Comparison of ENCODE assay signal across 1 cellular context in the genomic region with DNA sequence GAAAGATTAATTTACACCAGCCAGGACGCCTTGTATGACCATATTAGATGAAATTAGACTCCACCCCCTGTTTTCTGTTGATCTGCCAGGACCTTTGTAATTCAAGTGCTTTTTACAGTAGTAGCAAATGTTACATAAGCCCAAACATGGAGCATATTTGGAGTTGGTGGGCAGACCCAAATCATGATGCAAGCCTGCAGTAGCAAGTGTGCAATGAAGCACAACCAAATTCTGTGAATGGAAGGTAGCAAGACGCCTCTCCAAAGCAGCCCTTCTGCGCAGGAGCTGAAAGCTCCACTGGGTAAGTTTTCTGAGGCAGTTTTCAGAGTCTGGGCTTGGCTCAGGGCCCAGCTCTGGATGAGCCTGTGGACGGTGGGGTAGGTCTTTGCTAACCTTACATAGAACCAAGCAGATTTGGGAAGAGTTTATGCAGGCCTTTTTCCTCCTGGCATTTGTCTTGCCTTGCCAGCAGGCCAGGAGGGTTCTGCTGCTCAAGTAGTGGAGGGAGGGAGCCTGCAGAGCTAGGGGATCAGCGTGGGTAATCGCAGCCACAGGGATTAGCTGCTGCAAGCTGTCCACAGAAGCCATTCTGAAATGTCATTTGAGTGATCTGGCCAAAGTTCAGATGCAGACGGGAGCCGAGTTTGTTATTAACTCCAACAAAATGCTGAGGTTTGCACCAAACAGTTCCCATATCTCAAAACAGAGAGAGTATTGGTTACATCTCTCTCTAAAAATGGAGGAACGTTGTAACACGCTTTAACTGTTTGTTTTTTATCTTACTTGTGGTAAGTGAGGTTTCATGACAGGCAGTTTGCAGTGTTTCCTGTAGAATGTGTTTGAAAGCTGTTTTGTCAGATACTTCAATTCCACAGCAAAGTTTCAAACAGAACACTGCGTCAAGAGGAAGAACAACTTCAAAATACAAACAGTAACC.
TF ChIP-seq lines count a peak whose summit lies in the region.

No MANE protein-coding gene starts in this region.

TF ChIP-seq in HepG2, 621 proteins besides CTCF, POLR2A, EP300 and RAD21 (continued from another document and continues in another):
- TF ChIP-seq ZSCAN9 (CRISPR knock-in tag; IDR thresholded peaks at IDR 0.05; ENCODE audit: borderline replicate concordance), result 0 out of 2 replicates have a peak, but pooled peaks have one; percentile 14
- no peak for TF ChIP-seq SYNCRIP (IDR thresholded peaks at IDR 0.05; ENCODE audit: insufficient read depth, low read depth, low read length)
- no peak for TF ChIP-seq TRIM24 (CRISPR knock-in tag; IDR thresholded peaks at IDR 0.05)
- TF ChIP-seq, protein P1, sequence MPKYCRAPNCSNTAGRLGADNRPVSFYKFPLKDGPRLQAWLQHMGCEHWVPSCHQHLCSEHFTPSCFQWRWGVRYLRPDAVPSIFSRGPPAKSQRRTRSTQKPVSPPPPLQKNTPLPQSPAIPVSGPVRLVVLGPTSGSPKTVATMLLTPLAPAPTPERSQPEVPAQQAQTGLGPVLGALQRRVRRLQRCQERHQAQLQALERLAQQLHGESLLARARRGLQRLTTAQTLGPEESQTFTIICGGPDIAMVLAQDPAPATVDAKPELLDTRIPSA (CRISPR knock-in tag; IDR thresholded peaks at IDR 0.05; ENCODE audit: borderline replicate concordance), result no peak
- TF ChIP-seq RFXANK (CRISPR knock-in tag; IDR thresholded peaks at IDR 0.05), result peak; percentile 32; the same call in 1 of the 2 replicates
- TF ChIP-seq, protein P2, sequence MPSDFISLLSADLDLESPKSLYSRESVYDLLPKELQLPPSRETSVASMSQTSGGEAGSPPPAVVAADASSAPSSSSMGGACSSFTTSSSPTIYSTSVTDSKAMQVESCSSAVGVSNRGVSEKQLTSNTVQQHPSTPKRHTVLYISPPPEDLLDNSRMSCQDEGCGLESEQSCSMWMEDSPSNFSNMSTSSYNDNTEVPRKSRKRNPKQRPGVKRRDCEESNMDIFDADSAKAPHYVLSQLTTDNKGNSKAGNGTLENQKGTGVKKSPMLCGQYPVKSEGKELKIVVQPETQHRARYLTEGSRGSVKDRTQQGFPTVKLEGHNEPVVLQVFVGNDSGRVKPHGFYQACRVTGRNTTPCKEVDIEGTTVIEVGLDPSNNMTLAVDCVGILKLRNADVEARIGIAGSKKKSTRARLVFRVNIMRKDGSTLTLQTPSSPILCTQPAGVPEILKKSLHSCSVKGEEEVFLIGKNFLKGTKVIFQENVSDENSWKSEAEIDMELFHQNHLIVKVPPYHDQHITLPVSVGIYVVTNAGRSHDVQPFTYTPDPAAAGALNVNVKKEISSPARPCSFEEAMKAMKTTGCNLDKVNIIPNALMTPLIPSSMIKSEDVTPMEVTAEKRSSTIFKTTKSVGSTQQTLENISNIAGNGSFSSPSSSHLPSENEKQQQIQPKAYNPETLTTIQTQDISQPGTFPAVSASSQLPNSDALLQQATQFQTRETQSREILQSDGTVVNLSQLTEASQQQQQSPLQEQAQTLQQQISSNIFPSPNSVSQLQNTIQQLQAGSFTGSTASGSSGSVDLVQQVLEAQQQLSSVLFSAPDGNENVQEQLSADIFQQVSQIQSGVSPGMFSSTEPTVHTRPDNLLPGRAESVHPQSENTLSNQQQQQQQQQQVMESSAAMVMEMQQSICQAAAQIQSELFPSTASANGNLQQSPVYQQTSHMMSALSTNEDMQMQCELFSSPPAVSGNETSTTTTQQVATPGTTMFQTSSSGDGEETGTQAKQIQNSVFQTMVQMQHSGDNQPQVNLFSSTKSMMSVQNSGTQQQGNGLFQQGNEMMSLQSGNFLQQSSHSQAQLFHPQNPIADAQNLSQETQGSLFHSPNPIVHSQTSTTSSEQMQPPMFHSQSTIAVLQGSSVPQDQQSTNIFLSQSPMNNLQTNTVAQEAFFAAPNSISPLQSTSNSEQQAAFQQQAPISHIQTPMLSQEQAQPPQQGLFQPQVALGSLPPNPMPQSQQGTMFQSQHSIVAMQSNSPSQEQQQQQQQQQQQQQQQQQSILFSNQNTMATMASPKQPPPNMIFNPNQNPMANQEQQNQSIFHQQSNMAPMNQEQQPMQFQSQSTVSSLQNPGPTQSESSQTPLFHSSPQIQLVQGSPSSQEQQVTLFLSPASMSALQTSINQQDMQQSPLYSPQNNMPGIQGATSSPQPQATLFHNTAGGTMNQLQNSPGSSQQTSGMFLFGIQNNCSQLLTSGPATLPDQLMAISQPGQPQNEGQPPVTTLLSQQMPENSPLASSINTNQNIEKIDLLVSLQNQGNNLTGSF (CRISPR knock-in tag; IDR thresholded peaks at IDR 0.05), result no peak
- TF ChIP-seq ZBTB7B (CRISPR knock-in tag; IDR thresholded peaks at IDR 0.05), result 0 out of 2 replicates have a peak, but pooled peaks have one; percentile 17
- no peak for TF ChIP-seq SNRNP70 (IDR thresholded peaks at IDR 0.05; ENCODE audit: low read depth, low read length)
- peak; percentile 63; the same call in 1 of the 2 replicates for TF ChIP-seq ZNF607 (CRISPR knock-in tag; IDR thresholded peaks at IDR 0.05; ENCODE audit: borderline replicate concordance)
- TF ChIP-seq GFI1 (CRISPR knock-in tag; IDR thresholded peaks at IDR 0.05; ENCODE audit: borderline replicate concordance), result peak; percentile 57; the same call in 1 of the 2 replicates
- no peak for TF ChIP-seq ZNF468 (CRISPR knock-in tag; IDR thresholded peaks at IDR 0.05)
- TF ChIP-seq, protein P3, sequence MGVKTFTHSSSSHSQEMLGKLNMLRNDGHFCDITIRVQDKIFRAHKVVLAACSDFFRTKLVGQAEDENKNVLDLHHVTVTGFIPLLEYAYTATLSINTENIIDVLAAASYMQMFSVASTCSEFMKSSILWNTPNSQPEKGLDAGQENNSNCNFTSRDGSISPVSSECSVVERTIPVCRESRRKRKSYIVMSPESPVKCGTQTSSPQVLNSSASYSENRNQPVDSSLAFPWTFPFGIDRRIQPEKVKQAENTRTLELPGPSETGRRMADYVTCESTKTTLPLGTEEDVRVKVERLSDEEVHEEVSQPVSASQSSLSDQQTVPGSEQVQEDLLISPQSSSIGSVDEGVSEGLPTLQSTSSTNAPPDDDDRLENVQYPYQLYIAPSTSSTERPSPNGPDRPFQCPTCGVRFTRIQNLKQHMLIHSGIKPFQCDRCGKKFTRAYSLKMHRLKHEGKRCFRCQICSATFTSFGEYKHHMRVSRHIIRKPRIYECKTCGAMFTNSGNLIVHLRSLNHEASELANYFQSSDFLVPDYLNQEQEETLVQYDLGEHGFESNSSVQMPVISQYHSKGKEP (CRISPR knock-in tag; IDR thresholded peaks at IDR 0.05), result no peak
- no peak for TF ChIP-seq ZNF260 (CRISPR knock-in tag; IDR thresholded peaks at IDR 0.05; ENCODE audit: borderline replicate concordance, low read depth)
- TF ChIP-seq ZNF343 (CRISPR knock-in tag; IDR thresholded peaks at IDR 0.05), result no peak
- no peak for TF ChIP-seq ZNF747 (CRISPR knock-in tag; IDR thresholded peaks at IDR 0.05; ENCODE audit: borderline replicate concordance)
- TF ChIP-seq, protein P4, sequence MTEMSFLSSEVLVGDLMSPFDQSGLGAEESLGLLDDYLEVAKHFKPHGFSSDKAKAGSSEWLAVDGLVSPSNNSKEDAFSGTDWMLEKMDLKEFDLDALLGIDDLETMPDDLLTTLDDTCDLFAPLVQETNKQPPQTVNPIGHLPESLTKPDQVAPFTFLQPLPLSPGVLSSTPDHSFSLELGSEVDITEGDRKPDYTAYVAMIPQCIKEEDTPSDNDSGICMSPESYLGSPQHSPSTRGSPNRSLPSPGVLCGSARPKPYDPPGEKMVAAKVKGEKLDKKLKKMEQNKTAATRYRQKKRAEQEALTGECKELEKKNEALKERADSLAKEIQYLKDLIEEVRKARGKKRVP (CRISPR knock-in tag; IDR thresholded peaks at IDR 0.05), result peak in 1 of 2 experiments; percentile 79; a peak in 2 of 4 replicates
- TF ChIP-seq, protein P5, sequence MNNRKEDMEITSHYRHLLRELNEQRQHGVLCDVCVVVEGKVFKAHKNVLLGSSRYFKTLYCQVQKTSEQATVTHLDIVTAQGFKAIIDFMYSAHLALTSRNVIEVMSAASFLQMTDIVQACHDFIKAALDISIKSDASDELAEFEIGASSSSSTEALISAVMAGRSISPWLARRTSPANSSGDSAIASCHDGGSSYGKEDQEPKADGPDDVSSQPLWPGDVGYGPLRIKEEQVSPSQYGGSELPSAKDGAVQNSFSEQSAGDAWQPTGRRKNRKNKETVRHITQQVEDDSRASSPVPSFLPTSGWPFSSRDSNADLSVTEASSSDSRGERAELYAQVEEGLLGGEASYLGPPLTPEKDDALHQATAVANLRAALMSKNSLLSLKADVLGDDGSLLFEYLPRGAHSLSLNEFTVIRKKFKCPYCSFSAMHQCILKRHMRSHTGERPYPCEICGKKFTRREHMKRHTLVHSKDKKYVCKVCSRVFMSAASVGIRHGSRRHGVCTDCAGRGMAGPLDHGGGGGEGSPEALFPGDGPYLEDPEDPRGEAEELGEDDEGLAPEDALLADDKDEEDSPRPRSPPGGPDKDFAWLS (CRISPR knock-in tag; IDR thresholded peaks at IDR 0.05; ENCODE audit: borderline replicate concordance), result no peak
- 0 out of 2 replicates have a peak, but pooled peaks have one; percentile 41 for TF ChIP-seq SATB2 (CRISPR knock-in tag; IDR thresholded peaks at IDR 0.05)
- TF ChIP-seq HES4 (CRISPR knock-in tag; IDR thresholded peaks at IDR 0.05; ENCODE audit: borderline replicate concordance), result no peak
- TF ChIP-seq ZNF549 (CRISPR knock-in tag; IDR thresholded peaks at IDR 0.05), result no peak
- TF ChIP-seq ZNF543 (CRISPR knock-in tag; IDR thresholded peaks at IDR 0.05), result no peak
- TF ChIP-seq, protein P6, sequence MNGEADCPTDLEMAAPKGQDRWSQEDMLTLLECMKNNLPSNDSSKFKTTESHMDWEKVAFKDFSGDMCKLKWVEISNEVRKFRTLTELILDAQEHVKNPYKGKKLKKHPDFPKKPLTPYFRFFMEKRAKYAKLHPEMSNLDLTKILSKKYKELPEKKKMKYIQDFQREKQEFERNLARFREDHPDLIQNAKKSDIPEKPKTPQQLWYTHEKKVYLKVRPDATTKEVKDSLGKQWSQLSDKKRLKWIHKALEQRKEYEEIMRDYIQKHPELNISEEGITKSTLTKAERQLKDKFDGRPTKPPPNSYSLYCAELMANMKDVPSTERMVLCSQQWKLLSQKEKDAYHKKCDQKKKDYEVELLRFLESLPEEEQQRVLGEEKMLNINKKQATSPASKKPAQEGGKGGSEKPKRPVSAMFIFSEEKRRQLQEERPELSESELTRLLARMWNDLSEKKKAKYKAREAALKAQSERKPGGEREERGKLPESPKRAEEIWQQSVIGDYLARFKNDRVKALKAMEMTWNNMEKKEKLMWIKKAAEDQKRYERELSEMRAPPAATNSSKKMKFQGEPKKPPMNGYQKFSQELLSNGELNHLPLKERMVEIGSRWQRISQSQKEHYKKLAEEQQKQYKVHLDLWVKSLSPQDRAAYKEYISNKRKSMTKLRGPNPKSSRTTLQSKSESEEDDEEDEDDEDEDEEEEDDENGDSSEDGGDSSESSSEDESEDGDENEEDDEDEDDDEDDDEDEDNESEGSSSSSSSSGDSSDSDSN (CRISPR knock-in tag; IDR thresholded peaks at IDR 0.05), result peak; percentile 23; the same call in 1 of the 2 replicates
- TF ChIP-seq, protein P7, sequence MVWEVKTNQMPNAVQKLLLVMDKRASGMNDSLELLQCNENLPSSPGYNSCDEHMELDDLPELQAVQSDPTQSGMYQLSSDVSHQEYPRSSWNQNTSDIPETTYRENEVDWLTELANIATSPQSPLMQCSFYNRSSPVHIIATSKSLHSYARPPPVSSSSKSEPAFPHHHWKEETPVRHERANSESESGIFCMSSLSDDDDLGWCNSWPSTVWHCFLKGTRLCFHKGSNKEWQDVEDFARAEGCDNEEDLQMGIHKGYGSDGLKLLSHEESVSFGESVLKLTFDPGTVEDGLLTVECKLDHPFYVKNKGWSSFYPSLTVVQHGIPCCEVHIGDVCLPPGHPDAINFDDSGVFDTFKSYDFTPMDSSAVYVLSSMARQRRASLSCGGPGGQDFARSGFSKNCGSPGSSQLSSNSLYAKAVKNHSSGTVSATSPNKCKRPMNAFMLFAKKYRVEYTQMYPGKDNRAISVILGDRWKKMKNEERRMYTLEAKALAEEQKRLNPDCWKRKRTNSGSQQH (CRISPR knock-in tag; IDR thresholded peaks at IDR 0.05; ENCODE audit: low read depth), result peak; percentile 70; the same call in 1 of the 2 replicates
- no peak for TF ChIP-seq CHD4 (IDR thresholded peaks at IDR 0.05; ENCODE audit: borderline replicate concordance, low read length)
- TF ChIP-seq, protein P8, sequence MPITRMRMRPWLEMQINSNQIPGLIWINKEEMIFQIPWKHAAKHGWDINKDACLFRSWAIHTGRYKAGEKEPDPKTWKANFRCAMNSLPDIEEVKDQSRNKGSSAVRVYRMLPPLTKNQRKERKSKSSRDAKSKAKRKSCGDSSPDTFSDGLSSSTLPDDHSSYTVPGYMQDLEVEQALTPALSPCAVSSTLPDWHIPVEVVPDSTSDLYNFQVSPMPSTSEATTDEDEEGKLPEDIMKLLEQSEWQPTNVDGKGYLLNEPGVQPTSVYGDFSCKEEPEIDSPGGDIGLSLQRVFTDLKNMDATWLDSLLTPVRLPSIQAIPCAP (CRISPR knock-in tag; IDR thresholded peaks at IDR 0.05; ENCODE audit: low read depth), result no peak
- TF ChIP-seq, protein P9, sequence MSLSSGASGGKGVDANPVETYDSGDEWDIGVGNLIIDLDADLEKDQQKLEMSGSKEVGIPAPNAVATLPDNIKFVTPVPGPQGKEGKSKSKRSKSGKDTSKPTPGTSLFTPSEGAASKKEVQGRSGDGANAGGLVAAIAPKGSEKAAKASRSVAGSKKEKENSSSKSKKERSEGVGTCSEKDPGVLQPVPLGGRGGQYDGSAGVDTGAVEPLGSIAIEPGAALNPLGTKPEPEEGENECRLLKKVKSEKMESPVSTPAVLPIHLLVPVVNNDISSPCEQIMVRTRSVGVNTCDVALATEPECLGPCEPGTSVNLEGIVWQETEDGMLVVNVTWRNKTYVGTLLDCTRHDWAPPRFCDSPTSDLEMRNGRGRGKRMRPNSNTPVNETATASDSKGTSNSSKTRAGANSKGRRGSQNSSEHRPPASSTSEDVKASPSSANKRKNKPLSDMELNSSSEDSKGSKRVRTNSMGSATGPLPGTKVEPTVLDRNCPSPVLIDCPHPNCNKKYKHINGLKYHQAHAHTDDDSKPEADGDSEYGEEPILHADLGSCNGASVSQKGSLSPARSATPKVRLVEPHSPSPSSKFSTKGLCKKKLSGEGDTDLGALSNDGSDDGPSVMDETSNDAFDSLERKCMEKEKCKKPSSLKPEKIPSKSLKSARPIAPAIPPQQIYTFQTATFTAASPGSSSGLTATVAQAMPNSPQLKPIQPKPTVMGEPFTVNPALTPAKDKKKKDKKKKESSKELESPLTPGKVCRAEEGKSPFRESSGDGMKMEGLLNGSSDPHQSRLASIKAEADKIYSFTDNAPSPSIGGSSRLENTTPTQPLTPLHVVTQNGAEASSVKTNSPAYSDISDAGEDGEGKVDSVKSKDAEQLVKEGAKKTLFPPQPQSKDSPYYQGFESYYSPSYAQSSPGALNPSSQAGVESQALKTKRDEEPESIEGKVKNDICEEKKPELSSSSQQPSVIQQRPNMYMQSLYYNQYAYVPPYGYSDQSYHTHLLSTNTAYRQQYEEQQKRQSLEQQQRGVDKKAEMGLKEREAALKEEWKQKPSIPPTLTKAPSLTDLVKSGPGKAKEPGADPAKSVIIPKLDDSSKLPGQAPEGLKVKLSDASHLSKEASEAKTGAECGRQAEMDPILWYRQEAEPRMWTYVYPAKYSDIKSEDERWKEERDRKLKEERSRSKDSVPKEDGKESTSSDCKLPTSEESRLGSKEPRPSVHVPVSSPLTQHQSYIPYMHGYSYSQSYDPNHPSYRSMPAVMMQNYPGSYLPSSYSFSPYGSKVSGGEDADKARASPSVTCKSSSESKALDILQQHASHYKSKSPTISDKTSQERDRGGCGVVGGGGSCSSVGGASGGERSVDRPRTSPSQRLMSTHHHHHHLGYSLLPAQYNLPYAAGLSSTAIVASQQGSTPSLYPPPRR (CRISPR knock-in tag; IDR thresholded peaks at IDR 0.05; ENCODE audit: borderline replicate concordance), result no peak
- TF ChIP-seq ZC3H4 (CRISPR knock-in tag; IDR thresholded peaks at IDR 0.05; ENCODE audit: borderline replicate concordance), result no peak
- no peak for TF ChIP-seq ZNF34 (CRISPR knock-in tag; IDR thresholded peaks at IDR 0.05; ENCODE audit: borderline replicate concordance)
